9 cellular contexts compared by ENCODE assay signal in genomic region chr4:168076989-168077725, GRCh38. TPM values are rescaled to one million over a fixed set of nuclear protein-coding genes. Genes with fewer than 3 reads are reported as not detected.
A peak's percentile ranks its signal among the peaks of the same experiment; 100 is the strongest.
DNase-seq lines count a peak whose midpoint lies in the region; ATAC-seq and TF ChIP-seq lines count a peak whose summit lies in the region.
"Had no signal": no experiment of that assay in that cellular context is flagged by ENCODE, and none has a peak within 500 bp of the region (broad histone marks: within the 10 kb centered on the region; RNA-seq: fewer than 3 reads in every experiment).

No MANE protein-coding gene starts in this region.

- POLR2A ChIA-PET in activated B cell treated with CpG ODN at 0.5 μM for 24 hours (lab: Charles Lee), result no interaction called here

- H3K27ac Mint-ChIP-seq in activated B cell treated with CpG ODN at 0.5 μM for 24 hours (no peak overlapping the region), nephron (no peak overlapping the region)

- CTCF ChIA-PET in activated B cell treated with CpG ODN at 0.5 μM for 24 hours (lab: Charles Lee), result no interaction called here

- H3K4me1 Mint-ChIP-seq in activated B cell treated with CpG ODN at 0.5 μM for 24 hours (no peaks in the 10 kb centered on the region), nephron (no peaks in the 10 kb centered on the region)

- H3K4me1 ChIP-seq in uterus, result no peaks in the 10 kb centered on the region

- H3K27me3 ChIP-seq in uterus, result no peaks in the 10 kb centered on the region

- no peaks in the 10 kb centered on the region for H3K9me3 ChIP-seq in uterus

- peak; percentile 58 for ATAC-seq in GM18520 (IDR thresholded peaks at IDR 0.05; ENCODE audit: unreplicated experiment)
- ATAC-seq in HG02943 (IDR thresholded peaks at IDR 0.05; ENCODE audit: low read depth, unreplicated experiment), result peak; percentile 87
- peak; percentile 49 for ATAC-seq in activated B cell treated with CpG ODN at 0.5 μM for 24 hours (ENCODE audit: low read depth)
- peak; percentile 61 for ATAC-seq in esophagus mucosa

- H3K27me3 Mint-ChIP-seq in activated B cell treated with CpG ODN at 0.5 μM for 24 hours (no peaks in the 10 kb centered on the region), nephron (ENCODE audit: low read depth) (peaks cover 5% of the 10 kb centered on the region)

- TF ChIP-seq CTCF in activated B cell treated with CpG ODN at 0.5 μM for 24 hours (IDR thresholded peaks at IDR 0.05) (peak; percentile 46), nephron (IDR thresholded peaks at IDR 0.05; ENCODE audit: unreplicated experiment in 3 of 3) (peak; percentile 94 to 95 (median 95)), uterus (IDR thresholded peaks at IDR 0.05) (peak; percentile 31 to 53 (median 46))

- no peak overlapping the region for H3K4me3 Mint-ChIP-seq in activated B cell treated with CpG ODN at 0.5 μM for 24 hours
- no peak overlapping the region for H3K4me3 Mint-ChIP-seq in nephron

- H3K4me3 ChIP-seq in uterus, result no peak overlapping the region

- H3K27ac ChIP-seq in uterus, result no peak overlapping the region

- H3K9me3 Mint-ChIP-seq in activated B cell treated with CpG ODN at 0.5 μM for 24 hours, result no peaks in the 10 kb centered on the region
- H3K9me3 Mint-ChIP-seq in nephron, result no peaks in the 10 kb centered on the region

- peak in 8 of 14 donors; percentile 0 to 38 (median 1) for DNase-seq in C1 segment of cervical spinal cord (lab: John Stamatoyannopoulos, UW)
- DNase-seq in NCI-H146 treated with DMSO at 0.1 percent for 48 hours (lab: John Stamatoyannopoulos, UW; ENCODE audit: unreplicated experiment), result peak; percentile 0
- no peak for DNase-seq in activated B cell treated with CpG ODN at 0.5 μM for 24 hours
- DNase-seq in uterus, result peak in 1 of 2 donors; percentile 13

- no peaks in the 10 kb centered on the region for H3K36me3 Mint-ChIP-seq in activated B cell treated with CpG ODN at 0.5 μM for 24 hours (ENCODE audit: low read depth)
- no peaks in the 10 kb centered on the region for H3K36me3 Mint-ChIP-seq in nephron (ENCODE audit: low read depth)

- H3K36me3 ChIP-seq in uterus, result no peaks in the 10 kb centered on the region

- intact Hi-C loops in activated B cell treated with CpG ODN at 0.5 μM for 24 hours (cut with micrococcal nuclease) (loop anchor here (1.0 kb wide), 1 partner anchor 1056 kb away; no protein-coding TSS in a partner anchor), uterus (cut with DNase I; ENCODE audit: low total_unique reads) (no loop called here)

- TF ChIP-seq POLR2A in uterus (IDR thresholded peaks at IDR 0.05), result no peak

RNA-seq across cellular contexts. Expression of gene ANXA10, which starts 15.2 kb away (rescaled TPM):
- total RNA-seq in activated B cell treated with CpG ODN at 0.5 μM for 24 hours (not detected in 2 replicates), esophagus mucosa (not detected), uterus (not detected)
- total RNA-seq: T-helper 2 cell treated with Interferon-gamma antibody and Interleukin-4, amounts not matched to agents 100 ng/mL and 5 ng/mL, for 36 hours had no signal
